In genomic region chr4:77193511-77194236, GRCh38 we compare ENCODE assay signal across 8 cellular contexts. TPM values are rescaled to one million over a fixed set of nuclear protein-coding genes. Genes with fewer than 3 reads are reported as not detected.
A peak's percentile ranks its signal among the peaks of the same experiment; 100 is the strongest.
DNase-seq lines count a peak whose midpoint lies in the region; ATAC-seq and TF ChIP-seq lines count a peak whose summit lies in the region.

No MANE protein-coding gene starts in this region.

- H3K4me3 Mint-ChIP-seq in CD8-positive, alpha-beta T cell = peak overlapping the region; percentile 91

- no peaks in the 10 kb centered on the region for H3K9me3 Mint-ChIP-seq in CD8-positive, alpha-beta T cell

- POLR2A ChIA-PET in CD8-positive, alpha-beta T cell (lab: Charles Lee) = interaction anchor here (0.6 to 1.7 kb wide), 10 partner anchors 9 to 1045 kb away, joined by 3 to 6 read pairs (median 4); partner anchors contain the start of gene CCNI

- WGBS in right cardiac atrium = 78% methylated on average over 21 of the region's 21 CpGs

- DNase-seq in CD8-positive, alpha-beta T cell = peak; percentile 31 to 81 (median 71)
- DNase-seq in KG1 (lab: John Stamatoyannopoulos, UW) (peak; percentile 48), right cardiac atrium (peak; percentile 39 to 78 (median 71)), NCI-H1417 (lab: John Stamatoyannopoulos, UW) (no peak), NK-92 (lab: John Stamatoyannopoulos, UW; ENCODE audit: unreplicated experiment) (no peak)
- DNase-seq in activated CD8-positive, alpha-beta memory T cell treated with anti-CD3 and anti-CD28 coated beads, Interleukin-2, amount 50 U/mL, for 24 hours (ENCODE audit: extremely low read depth) = peak; percentile 39
- DNase-seq in stimulated activated CD4-positive, alpha-beta T cell treated with anti-CD3 and anti-CD28 coated beads, TNF-alpha, amount 100 ng/mL, for 48 hours (ENCODE audit: low read depth in 3 of 3) = peak; percentile 54 to 71 (median 59)

- H3K27ac ChIP-seq in CD8-positive, alpha-beta T cell (ENCODE audit: low read depth, low read length) = no peak overlapping the region
- no peak overlapping the region for H3K27ac ChIP-seq in right cardiac atrium (ENCODE audit: low read length)

- intact Hi-C loops in CD8-positive, alpha-beta T cell (cut with DNase I, micrococcal nuclease) = loop anchor here (1.0 to 10.0 kb wide), 5 partner anchors 35 to 249 kb away; partner anchors contain the start of genes SEPTIN11 (in 2 of the 2) and CCNI (in 1 of the 2)
- intact Hi-C loops in right cardiac atrium (cut with DNase I) = loop anchor here in 1 of 4 donors (10.0 kb wide), 1 partner anchor 679 kb away; no protein-coding TSS in a partner anchor

- peaks cover 17% of the 10 kb centered on the region for H3K4me1 Mint-ChIP-seq in CD8-positive, alpha-beta T cell (ENCODE audit: low read depth)

- H3K36me3 ChIP-seq in CD8-positive, alpha-beta T cell (ENCODE audit: insufficient read depth, low read length) = no peaks in the 10 kb centered on the region

- H3K9me3 ChIP-seq in CD8-positive, alpha-beta T cell (ENCODE audit: low read length) = no peaks in the 10 kb centered on the region
- no peaks in the 10 kb centered on the region for H3K9me3 ChIP-seq in right cardiac atrium (ENCODE audit: control insufficient read depth, low read length)

- peak; percentile 99 for ATAC-seq in CD8-positive, alpha-beta T cell
- ATAC-seq in GM21515 (IDR thresholded peaks at IDR 0.05; ENCODE audit: unreplicated experiment) (peak; percentile 94), right cardiac atrium (peak; percentile 50 to 54)

- H3K27ac Mint-ChIP-seq in CD8-positive, alpha-beta T cell = peak overlapping the region; percentile 90

- H3K36me3 Mint-ChIP-seq in CD8-positive, alpha-beta T cell = no peaks in the 10 kb centered on the region

- peaks cover 13% of the 10 kb centered on the region for H3K4me1 ChIP-seq in CD8-positive, alpha-beta T cell (ENCODE audit: insufficient read depth, low read length)
- no peaks in the 10 kb centered on the region for H3K4me1 ChIP-seq in right cardiac atrium (ENCODE audit: control insufficient read depth, insufficient read depth, low read length)

- peak overlapping the region; percentile 44 for H3K4me3 ChIP-seq in CD8-positive, alpha-beta T cell (ENCODE audit: low read depth, low read length)
- H3K4me3 ChIP-seq in right cardiac atrium (ENCODE audit: low read length) = no peak overlapping the region

- CTCF ChIA-PET in CD8-positive, alpha-beta T cell (lab: Charles Lee) = interaction anchor here (1.0 to 3.4 kb wide), 4 partner anchors 9 to 101 kb away, joined by 4 to 38 read pairs (median 10); no protein-coding TSS in a partner anchor

- no peaks in the 10 kb centered on the region for H3K27me3 ChIP-seq in CD8-positive, alpha-beta T cell (ENCODE audit: insufficient read depth, low read length)
- H3K27me3 ChIP-seq in right cardiac atrium (ENCODE audit: control insufficient read depth, insufficient read depth) = no peaks in the 10 kb centered on the region

- no peak for TF ChIP-seq CTCF in CD8-positive, alpha-beta T cell (IDR thresholded peaks at IDR 0.05)

- peaks cover 4% of the 10 kb centered on the region for H3K27me3 Mint-ChIP-seq in CD8-positive, alpha-beta T cell (ENCODE audit: low read depth)

RNA-seq across cellular contexts. Expression of gene CCNG2, which starts 36.7 kb away (rescaled TPM):
- 10 to 100 TPM; 30.9 to 32.0 TPM for total RNA-seq in CD8-positive, alpha-beta T cell
- total RNA-seq in right cardiac atrium = 10 to 100 TPM in 3 of 4 donors, 1 to 10 TPM in 1; 5.6 to 15.4 (median 12.0) TPM
- polyA plus RNA-seq in right cardiac atrium = 5.4 TPM

Comparison
In these comparisons a context has a peak if more than half of its experiments do, and no peak if none do; other contexts are left out.
1. DNase-seq: peak in CD8-positive, alpha-beta T cell (7 of 7), KG1 (single experiment), activated CD8-positive, alpha-beta memory T cell treated with anti-CD3 and anti-CD28 coated beads, Interleukin-2, amount 50 U/mL, for 24 hours (single experiment), right cardiac atrium (3 of 3) and stimulated activated CD4-positive, alpha-beta T cell treated with anti-CD3 and anti-CD28 coated beads, TNF-alpha, amount 100 ng/mL, for 48 hours (3 of 3); none in NCI-H1417 (0 of 3) and NK-92 (single experiment).
2. Peak in every context shown above with its lines, with median percentiles within 50 percentile points of each other: ATAC-seq.